Comparison of ENCODE assay signal across 10 cellular contexts in the genomic region with DNA sequence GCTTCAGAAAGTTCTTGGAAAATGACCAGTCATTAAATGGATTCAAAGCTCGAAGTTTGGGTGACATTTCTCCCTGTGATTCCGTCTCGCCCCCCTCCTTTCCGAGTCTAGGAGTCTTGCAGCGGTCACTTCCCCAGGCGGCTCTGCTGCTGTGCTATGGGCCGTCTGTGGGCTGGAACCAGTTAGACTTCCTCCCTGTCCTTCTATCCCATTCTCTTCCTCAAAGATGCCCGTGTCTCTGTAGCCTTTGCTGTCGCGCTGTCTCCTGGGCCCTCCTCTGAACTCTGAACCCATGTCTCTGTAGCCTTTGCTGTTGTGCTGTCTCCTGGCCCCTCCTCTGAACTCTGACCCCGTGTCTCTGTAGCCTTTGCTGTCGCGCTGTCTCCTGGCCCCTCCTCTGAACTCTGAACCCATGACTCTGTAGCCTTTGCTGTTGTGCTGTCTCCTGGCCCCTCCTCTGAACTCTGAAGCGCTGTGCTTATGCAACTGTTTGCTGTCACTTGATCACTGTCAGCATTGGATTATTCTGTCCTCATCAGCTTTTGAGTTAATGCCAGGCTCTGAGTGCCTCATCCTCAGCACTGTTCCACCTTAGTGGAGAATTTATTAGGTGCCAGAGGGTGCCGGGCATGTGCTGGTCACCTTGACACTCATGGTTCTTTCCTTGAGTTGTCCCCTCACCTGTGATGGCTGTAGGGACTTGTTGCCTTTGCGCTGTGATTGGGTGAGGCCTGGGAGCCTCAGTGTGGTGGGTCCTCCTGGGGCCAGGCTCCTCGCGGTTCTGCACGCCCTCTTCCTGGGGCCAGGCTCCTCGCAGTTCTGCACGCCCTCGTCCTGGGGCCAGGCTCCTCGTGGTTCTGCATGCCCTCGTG.
DNase-seq lines count a peak whose midpoint lies in the region; ATAC-seq and TF ChIP-seq lines count a peak whose summit lies in the region.
"Had no signal": no experiment of that assay in that cellular context is flagged by ENCODE, and none has a peak within 500 bp of the region (broad histone marks: within the 10 kb centered on the region; RNA-seq: fewer than 3 reads in every experiment).

No MANE protein-coding gene starts in this region.

- TF ChIP-seq CTCF in body of pancreas (IDR thresholded peaks at IDR 0.05), result no peak
- TF ChIP-seq CTCF in right lobe of liver (IDR thresholded peaks at IDR 0.05), result no peak
- no peak for TF ChIP-seq CTCF in thyroid gland (IDR thresholded peaks at IDR 0.05)

- H3K27ac ChIP-seq in body of pancreas, result peak overlapping the region; percentile 13 to 69 (median 29)
- peak overlapping the region; percentile 75 to 98 (median 84) for H3K27ac ChIP-seq in right lobe of liver
- H3K27ac ChIP-seq in thyroid gland, result peak overlapping the region in 2 of 3 donors; percentile 31 to 53

- no peaks in the 10 kb centered on the region for H3K27me3 ChIP-seq in body of pancreas
- no peaks in the 10 kb centered on the region for H3K27me3 ChIP-seq in right lobe of liver
- H3K27me3 ChIP-seq in thyroid gland, result no peaks in the 10 kb centered on the region

- H3K9me3 ChIP-seq in body of pancreas, result no peaks in the 10 kb centered on the region
- no peaks in the 10 kb centered on the region for H3K9me3 ChIP-seq in right lobe of liver
- no peaks in the 10 kb centered on the region for H3K9me3 ChIP-seq in thyroid gland

- H3K4me1 ChIP-seq in body of pancreas (peaks cover 45% of the 10 kb centered on the region), right lobe of liver (peaks cover 0 to 35% (median 10%) of the 10 kb centered on the region in 4 donors), thyroid gland (peaks cover 16 to 33% of the 10 kb centered on the region in 2 donors)

- H3K4me3 ChIP-seq in body of pancreas, result no peak overlapping the region
- peak overlapping the region in 2 of 3 donors; percentile 25 to 35 for H3K4me3 ChIP-seq in right lobe of liver
- no peak overlapping the region for H3K4me3 ChIP-seq in thyroid gland (replicated peaks in 1 of 3)

- H3K36me3 ChIP-seq in body of pancreas (replicated peaks in 1 of 2; ENCODE audit: insufficient read depth in 1 of 2, low read depth in 2 of 2), result no peaks in the 10 kb centered on the region
- H3K36me3 ChIP-seq in right lobe of liver, result peaks cover 0 to 4% (median 0%) of the 10 kb centered on the region in 4 donors
- no peaks in the 10 kb centered on the region for H3K36me3 ChIP-seq in thyroid gland

- ATAC-seq in body of pancreas (peak; percentile 38), right lobe of liver (peak; percentile 85 to 94 (median 89)), HG02852 (IDR thresholded peaks at IDR 0.05; ENCODE audit: unreplicated experiment) (no peak)

- WGBS in body of pancreas, 2 donors, result 86 to 93% methylated on average over 19 to 24 of the region's 24 CpGs
- 21% methylated on average over 9 of the region's 24 CpGs for WGBS in right lobe of liver (ENCODE audit: insufficient coverage, low coverage, low lambda C conversion rate, missing lambda C conversion rate)
- 83 to 88% methylated on average over 24 of the region's 24 CpGs for WGBS in thyroid gland, 2 donors

- TF ChIP-seq POLR2A in body of pancreas (IDR thresholded peaks at IDR 0.05) (no peak), right lobe of liver (IDR thresholded peaks at IDR 0.05) (peak; percentile 27), thyroid gland (IDR thresholded peaks at IDR 0.05) (no peak)

- peak; percentile 33 for DNase-seq in activated CD8-positive, alpha-beta memory T cell treated with anti-CD3 and anti-CD28 coated beads for 24 hours
- no peak for DNase-seq in activated CD8-positive, alpha-beta memory T cell treated with anti-CD3 and anti-CD28 coated beads, Interleukin-2, amount 50 U/mL, for 4 hours
- DNase-seq in body of pancreas (no peak), right lobe of liver (peak; percentile 71 to 92 (median 91)), thyroid gland (peak in 1 of 2 donors; percentile 36), middle frontal gyrus (ENCODE audit: extremely low spot score, low spot score) (no peak)
- no peak for DNase-seq in activated CD4-positive, alpha-beta T cell treated with anti-CD3 and anti-CD28 coated beads for 4 hours
- DNase-seq: activated B cell treated with CpG ODN at 0.5 μM for 24 hours, NCI-H187 had no signal

- intact Hi-C loops in body of pancreas (cut with DNase I) (no loop called here), right lobe of liver (cut with DNase I) (loop anchor here in 1 of 2 donors (10.0 kb wide), 1 partner anchor 121 kb away; no protein-coding TSS in a partner anchor), thyroid gland (cut with DNase I) (no loop called here)

Comparison
In these comparisons a context has a peak if more than half of its experiments do, and no peak if none do; other contexts are left out.
1. DNase-seq: peak in activated CD8-positive, alpha-beta memory T cell treated with anti-CD3 and anti-CD28 coated beads for 24 hours (single experiment) and right lobe of liver (3 of 3); none in activated CD8-positive, alpha-beta memory T cell treated with anti-CD3 and anti-CD28 coated beads, Interleukin-2, amount 50 U/mL, for 4 hours (single experiment), body of pancreas (0 of 4), activated CD4-positive, alpha-beta T cell treated with anti-CD3 and anti-CD28 coated beads for 4 hours (0 of 2) and middle frontal gyrus (single experiment).
2. H3K27ac ChIP-seq: peak in every context shown above with its lines; median percentile 84 in right lobe of liver; 42 in thyroid gland; 29 in body of pancreas.
3. H3K4me3 ChIP-seq: peak in right lobe of liver (2 of 3); none in body of pancreas (0 of 2) and thyroid gland (0 of 3).